In the genomic region with DNA sequence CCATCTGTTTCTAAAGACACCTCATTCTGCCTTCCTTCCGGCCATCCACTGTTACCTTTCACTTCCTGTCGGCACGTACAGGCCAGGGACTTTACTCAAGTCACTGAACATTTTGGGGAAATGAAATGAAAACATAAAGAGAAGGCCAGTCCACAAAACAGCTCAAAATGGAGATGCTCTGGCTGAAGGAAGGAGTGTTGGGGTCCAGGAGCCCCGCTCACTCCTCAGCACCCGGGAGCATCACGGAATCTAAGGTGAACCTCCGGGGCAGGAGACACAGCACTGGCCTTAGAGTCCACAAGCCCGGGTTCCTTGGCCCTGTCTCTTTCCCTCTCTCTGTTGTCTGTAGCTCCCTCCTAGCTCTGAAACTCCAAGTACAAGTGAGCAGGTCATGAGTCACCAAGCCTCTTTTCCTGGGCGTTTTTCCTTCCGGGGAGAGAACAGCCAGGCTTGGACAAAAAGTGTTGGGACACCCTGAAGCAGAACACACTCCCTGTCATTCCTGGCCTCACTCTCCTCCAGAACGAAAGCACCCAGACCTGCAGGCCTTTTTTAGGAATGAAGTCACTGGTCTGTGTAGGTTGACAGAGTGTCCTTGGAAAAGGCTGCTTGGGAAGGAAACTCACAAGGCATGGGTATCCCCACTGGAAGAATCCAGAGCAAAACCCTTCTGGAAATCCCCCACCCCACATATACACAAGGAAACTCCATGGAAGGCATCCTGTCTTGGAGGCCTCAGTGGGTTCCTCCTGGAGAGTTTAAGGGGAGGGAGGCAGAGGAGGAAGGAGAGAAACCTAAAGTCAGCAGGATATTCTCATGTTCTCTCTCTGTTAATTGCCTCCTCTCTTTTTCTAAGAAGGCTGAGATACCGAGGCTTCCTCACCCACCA, we compare ENCODE assay signal across 10 cellular contexts.
DNase-seq lines count a peak whose midpoint lies in the region; ATAC-seq and TF ChIP-seq lines count a peak whose summit lies in the region.
"Had no signal": no experiment of that assay in that cellular context is flagged by ENCODE, and none has a peak within 500 bp of the region (broad histone marks: within the 10 kb centered on the region; RNA-seq: fewer than 3 reads in every experiment).

No MANE protein-coding gene starts in this region.

- H3K9me3 Mint-ChIP-seq in neural progenitor cell = peaks cover 11% of the 10 kb centered on the region
- H3K9me3 Mint-ChIP-seq: CD8-positive, alpha-beta T cell had no signal

- no peak overlapping the region for H3K4me3 Mint-ChIP-seq in neural progenitor cell
- H3K4me3 Mint-ChIP-seq: CD8-positive, alpha-beta T cell had no signal

- POLR2A ChIA-PET in AG04449 (lab: Yijun Ruan, JAX) = interaction anchor here (0.7 to 2.3 kb wide), 10 partner anchors 12 to 298 kb away, joined by 3 to 11 read pairs (median 4); a partner anchor contains a TSS
- POLR2A ChIA-PET in Panc1 (lab: Charles Lee) = no interaction called here

- peaks cover 11% of the 10 kb centered on the region for H3K36me3 Mint-ChIP-seq in neural progenitor cell
- H3K36me3 Mint-ChIP-seq: CD8-positive, alpha-beta T cell had no signal

- peak; percentile 70 for DNase-seq in AG04449 (ENCODE audit: low read depth, low spot score)
- peak; percentile 27 for DNase-seq in Panc1 (ENCODE audit: low read depth, low spot score)
- DNase-seq in neural progenitor cell (ENCODE audit: low spot score) = no peak
- DNase-seq in globus pallidus (ENCODE audit: low spot score) = no peak
- DNase-seq: activated CD4-positive, CD25-positive, alpha-beta regulatory T cell treated with anti-CD3 and anti-CD28 coated beads, Interleukin-2, amount 50 U/mL, for 72 hours; CD8-positive, alpha-beta T cell had no signal

- in situ Hi-C loops in Panc1 (cut with HindIII; ENCODE audit: low pct_unique_long_range_greater_than_20kb, low sequenced_read_pairs) = no loop called here

- ATAC-seq in Panc1 (peak; percentile 79), esophagus mucosa (peak; percentile 82), HG03520 (IDR thresholded peaks at IDR 0.05; ENCODE audit: unreplicated experiment) (no peak), GM19397 (IDR thresholded peaks at IDR 0.05; ENCODE audit: unreplicated experiment) (no peak), HG02852 (IDR thresholded peaks at IDR 0.05; ENCODE audit: unreplicated experiment) (no peak)
- ATAC-seq: CD8-positive, alpha-beta T cell had no signal

- intact Hi-C loops in Panc1 (cut with micrococcal nuclease; ENCODE audit: unreplicated experiment) = no loop called here

- H3K9me3 ChIP-seq in Panc1 (ENCODE audit: control insufficient read depth, insufficient read depth, low read depth, low read length) (no peaks in the 10 kb centered on the region), neural progenitor cell (ENCODE audit: low read depth) (no peaks in the 10 kb centered on the region)

- peak overlapping the region; percentile 98 for H3K27ac Mint-ChIP-seq in neural progenitor cell
- H3K27ac Mint-ChIP-seq: CD8-positive, alpha-beta T cell had no signal

- TF ChIP-seq CTCF in AG04449 (IDR thresholded peaks at IDR 0.05; ENCODE audit: insufficient read depth, low read length, missing control alignments) (no peak), Panc1 (IDR thresholded peaks at IDR 0.05) (no peak), neural progenitor cell (IDR thresholded peaks at IDR 0.05) (no peak)

- H3K4me3 ChIP-seq in AG04449 (ENCODE audit: low read depth, low read length) = no peak overlapping the region
- H3K4me3 ChIP-seq in Panc1 (ENCODE audit: low read depth in 2 of 2, low read length in 2 of 2) = no peak overlapping the region
- no peak overlapping the region for H3K4me3 ChIP-seq in neural progenitor cell

- peaks cover 17% of the 10 kb centered on the region for H3K27me3 Mint-ChIP-seq in neural progenitor cell (ENCODE audit: insufficient read depth, low read depth)

- CTCF ChIA-PET in AG04449 (lab: Yijun Ruan, JAX) (interaction anchor here (0.7 to 1.8 kb wide), 4 partner anchors 173 to 298 kb away, joined by 4 to 7 read pairs (median 4); no protein-coding TSS in a partner anchor), Panc1 (lab: Charles Lee) (no interaction called here)

- H3K9ac ChIP-seq in neural progenitor cell = no peak overlapping the region

- H3K4me1 Mint-ChIP-seq in neural progenitor cell = peaks cover 73% of the 10 kb centered on the region

- H3K27me3 ChIP-seq in Panc1 (ENCODE audit: control insufficient read depth, insufficient read depth, low read length) (no peaks in the 10 kb centered on the region), neural progenitor cell (no peaks in the 10 kb centered on the region)

- peak overlapping the region; percentile 50 for H3K4me2 ChIP-seq in neural progenitor cell

- no TSS peak for BruUV-seq in Panc1 (replicated peaks; lab: Mats Ljungman, UMichigan)

- no peak overlapping the region for H2AFZ ChIP-seq in neural progenitor cell (replicated peaks)

- H3K36me3 ChIP-seq in Panc1 (ENCODE audit: control insufficient read depth, insufficient read depth, low read length) (no peaks in the 10 kb centered on the region), neural progenitor cell (no peaks in the 10 kb centered on the region)

- peaks cover 20% of the 10 kb centered on the region for H3F3A ChIP-seq in neural progenitor cell (ENCODE audit: low read depth)

- peaks cover 7% of the 10 kb centered on the region; the same call in 1 of the 2 replicates for H3K4me1 ChIP-seq in Panc1 (ENCODE audit: control insufficient read depth, insufficient read depth, low read length)
- H3K4me1 ChIP-seq in neural progenitor cell = peaks cover 23% of the 10 kb centered on the region

- H3K79me2 ChIP-seq in neural progenitor cell (ENCODE audit: low read depth) = no peaks in the 10 kb centered on the region

- H4K20me1 ChIP-seq in neural progenitor cell (ENCODE audit: low read depth) = no peaks in the 10 kb centered on the region

- H3K27ac ChIP-seq in Panc1 (ENCODE audit: low read length) (peak overlapping the region; percentile 57; the same call in 1 of the 2 replicates), neural progenitor cell (peak overlapping the region; percentile 49)

Comparison
In these comparisons a context has a peak if more than half of its experiments do, and no peak if none do; other contexts are left out.
1. DNase-seq: peak in AG04449 (single experiment) and Panc1 (single experiment); none in neural progenitor cell (single experiment) and globus pallidus (single experiment).
2. ATAC-seq: peak in Panc1 (single experiment) and esophagus mucosa (single experiment); none in HG03520 (single experiment), GM19397 (single experiment) and HG02852 (single experiment).